In the genomic region with DNA sequence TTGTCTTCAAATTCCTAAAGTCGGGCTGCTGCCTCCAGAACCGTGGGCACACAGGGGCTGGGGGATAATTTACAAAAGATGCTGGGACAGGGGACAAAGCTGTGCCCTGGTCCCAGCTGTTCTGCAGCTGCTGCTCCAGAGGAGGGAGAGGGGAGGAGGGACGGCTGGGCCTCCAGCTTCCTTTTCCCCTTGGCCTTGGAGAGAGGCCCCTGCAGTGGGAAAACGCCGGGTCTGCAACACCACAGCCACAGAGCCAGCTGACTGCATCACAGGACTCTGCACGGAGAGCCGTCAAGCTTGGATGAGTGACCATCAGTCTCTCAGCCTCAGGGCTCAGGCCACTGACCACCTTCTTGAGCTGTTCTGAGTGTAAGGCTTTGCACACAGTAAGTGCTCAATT, we compare ENCODE assay signal across 20 cellular contexts. TPM values are rescaled to one million over a fixed set of nuclear protein-coding genes. Genes with fewer than 3 reads are reported as not detected.
A peak's percentile ranks its signal among the peaks of the same experiment; 100 is the strongest.
DNase-seq lines count a peak whose midpoint lies in the region; ATAC-seq and TF ChIP-seq lines count a peak whose summit lies in the region.
"Had no signal": no experiment of that assay in that cellular context is flagged by ENCODE, and none has a peak within 500 bp of the region (broad histone marks: within the 10 kb centered on the region; RNA-seq: fewer than 3 reads in every experiment).

No MANE protein-coding gene starts in this region.

- CTCF ChIA-PET in T-cell (lab: Charles Lee): interaction anchor here in 1 of 2 donors (0.7 kb wide), 1 partner anchor 119 kb away, joined by 3 read pairs; no protein-coding TSS in a partner anchor

- ATAC-seq in Right ventricle myocardium inferior: peak; percentile 85
- ATAC-seq in aorta (ENCODE audit: low FRiP score): peak; percentile 24
- ATAC-seq in T-cell (replicated peaks in 1 of 4): no peak
- no peak for ATAC-seq in GM21423 (IDR thresholded peaks at IDR 0.05; ENCODE audit: unreplicated experiment)
- ATAC-seq: left colon had no signal

- H3K27ac Mint-ChIP-seq in glutamatergic neuron (ENCODE audit: unreplicated experiment) (no peak overlapping the region), nephron (peak overlapping the region; percentile 95 to 99 (median 96)), T-cell (no peak overlapping the region)
- H3K27ac Mint-ChIP-seq: CD4-positive, alpha-beta T cell had no signal

- H3K27me3 Mint-ChIP-seq in glutamatergic neuron (ENCODE audit: unreplicated experiment) (peaks cover under 1% of the 10 kb centered on the region), nephron (ENCODE audit: low read depth) (peaks cover 3% of the 10 kb centered on the region), T-cell (peaks cover 3 to 9% of the 10 kb centered on the region in 2 donors)

- POLR2A ChIA-PET in T-cell (lab: Charles Lee): no interaction called here

- TF ChIP-seq CTCF in glutamatergic neuron (IDR thresholded peaks at IDR 0.05; ENCODE audit: partially characterized antibody, unreplicated experiment) (no peak), nephron (IDR thresholded peaks at IDR 0.05; ENCODE audit: unreplicated experiment in 3 of 3) (no peak)

- peaks cover 0 to 5% of the 10 kb centered on the region in 2 donors for H3K36me3 ChIP-seq in aorta (ENCODE audit: control insufficient read depth in 1 of 2, insufficient read depth in 2 of 2, low read length in 1 of 2)

- WGBS in aorta, 2 donors: 27 to 29% methylated on average over 7 of the region's 7 CpGs

- peak; percentile 78 for DNase-seq in Right ventricle myocardium inferior (ENCODE audit: missing footprints)
- DNase-seq in cardiac septum (ENCODE audit: low spot score): no peak
- peak; percentile 50 for DNase-seq in glutamatergic neuron
- no peak for DNase-seq in aorta
- no peak for DNase-seq in activated CD4-positive, alpha-beta T cell treated with anti-CD3 and anti-CD28 coated beads, Interleukin-2, amount 50 U/mL, for 4 hours
- DNase-seq in T-cell: no peak
- DNase-seq: activated CD4-positive, alpha-beta T cell treated with anti-CD3 and anti-CD28 coated beads for 1 hour; activated T-cell treated with anti-CD3 and anti-CD28 coated beads, Interleukin-2, amount 50 U/mL, for 48 hours; adrenal gland; CD4-positive, alpha-beta T cell; left colon; NCI-H1105 treated with DMSO at 0.1 percent for 48 hours; NCI-H446 treated with DMSO at 0.1 percent for 48 hours; T-helper 1 cell had no signal

- intact Hi-C loops in Right ventricle myocardium inferior (cut with DNase I): no loop called here
- intact Hi-C loops in cardiac septum (cut with DNase I): no loop called here
- intact Hi-C loops in aorta (cut with DNase I): no loop called here

- H3K9me3 ChIP-seq in aorta (ENCODE audit: control insufficient read depth, low read length): no peaks in the 10 kb centered on the region
- H3K9me3 ChIP-seq: adrenal gland had no signal

- H3K27me3 ChIP-seq in aorta (ENCODE audit: control insufficient read depth in 1 of 2, insufficient read depth in 2 of 2, low read length in 1 of 2): no peaks in the 10 kb centered on the region
- H3K27me3 ChIP-seq: adrenal gland had no signal

- H3K27ac ChIP-seq in aorta (ENCODE audit: low read depth in 1 of 2, low read length in 2 of 2): no peak overlapping the region

- H3K4me1 Mint-ChIP-seq in glutamatergic neuron (ENCODE audit: low read depth, unreplicated experiment) (no peaks in the 10 kb centered on the region), nephron (peaks cover 5% of the 10 kb centered on the region), T-cell (peaks cover 0 to 3% (median 0%) of the 10 kb centered on the region in 3 donors)

- peaks cover 5% of the 10 kb centered on the region for H3K9me3 Mint-ChIP-seq in glutamatergic neuron (ENCODE audit: unreplicated experiment)
- no peaks in the 10 kb centered on the region for H3K9me3 Mint-ChIP-seq in nephron
- H3K9me3 Mint-ChIP-seq in T-cell: no peaks in the 10 kb centered on the region
- H3K9me3 Mint-ChIP-seq: CD4-positive, alpha-beta T cell had no signal

- no peaks in the 10 kb centered on the region for H3K4me1 ChIP-seq in aorta (ENCODE audit: control insufficient read depth in 1 of 2, insufficient read depth in 2 of 2, low read length in 2 of 2)
- H3K4me1 ChIP-seq: adrenal gland had no signal

- H3K36me3 Mint-ChIP-seq in glutamatergic neuron (ENCODE audit: unreplicated experiment): no peaks in the 10 kb centered on the region
- no peaks in the 10 kb centered on the region for H3K36me3 Mint-ChIP-seq in nephron (ENCODE audit: low read depth)
- H3K36me3 Mint-ChIP-seq in T-cell: no peaks in the 10 kb centered on the region

- H3K4me3 Mint-ChIP-seq in glutamatergic neuron (ENCODE audit: unreplicated experiment): no peak overlapping the region
- peak overlapping the region in 2 of 3 experiments; percentile 42 to 55 for H3K4me3 Mint-ChIP-seq in nephron
- H3K4me3 Mint-ChIP-seq in T-cell: no peak overlapping the region
- H3K4me3 Mint-ChIP-seq: CD4-positive, alpha-beta T cell had no signal

- no peak overlapping the region for H3K4me3 ChIP-seq in aorta (ENCODE audit: low read length in 2 of 2)
- H3K4me3 ChIP-seq: adrenal gland, smooth muscle cell had no signal

RNA-seq across cellular contexts. Expression of a gene that starts 6.1 kb away (rescaled TPM):
- total RNA-seq in Right ventricle myocardium inferior (35.1 TPM), cardiac septum (50.5 TPM), glutamatergic neuron (ENCODE audit: unreplicated experiment) (260 TPM), aorta (100 to 1,000 TPM in 1 of 2 donors, 10 to 100 TPM in 1; 73.1 to 109 TPM), T-cell (1 to 10 TPM in 3 of 5 donors, under 1 TPM in 2; 0.78 to 1.8 (median 1.0) TPM)
- polyA plus RNA-seq in aorta: 10 to 100 TPM; 12.8 to 71.8 TPM

RNA-seq across cellular contexts. Expression of a gene that starts 16.8 kb away (rescaled TPM):
- total RNA-seq in Right ventricle myocardium inferior (0.87 TPM), cardiac septum (not detected), glutamatergic neuron (ENCODE audit: unreplicated experiment) (not detected), aorta (not detected), T-cell (not detected)
- 10 to 100 TPM in 1 of 2 donors, not detected in 1; 11.8 TPM for polyA plus RNA-seq in aorta
- total RNA-seq: A172; CD4-positive, alpha-beta T cell; Daoy; glomerular endothelial cell; left colon had no signal

RNA-seq across cellular contexts. Expression of a gene that starts 39.8 kb away (rescaled TPM):
- total RNA-seq in Right ventricle myocardium inferior: not detected
- total RNA-seq in cardiac septum: not detected
- total RNA-seq in glutamatergic neuron (ENCODE audit: unreplicated experiment): not detected
- not detected for total RNA-seq in aorta
- polyA plus RNA-seq in aorta: not detected
- total RNA-seq in T-cell: not detected
- total RNA-seq: A172; adrenal gland; CD4-positive, alpha-beta T cell; Daoy; glomerular endothelial cell; left colon; smooth muscle cell had no signal
- polyA plus RNA-seq: adrenal gland, smooth muscle cell had no signal

RNA-seq across cellular contexts. Expression of a gene that starts 58.8 kb away (rescaled TPM):
- total RNA-seq in Right ventricle myocardium inferior (434 TPM), cardiac septum (499 TPM), glutamatergic neuron (ENCODE audit: unreplicated experiment) (23.0 TPM), aorta (100 to 1,000 TPM; 316 to 379 TPM), T-cell (1 to 10 TPM in 3 of 5 donors, under 1 TPM in 2; 0.68 to 1.9 (median 1.2) TPM)
- 100 to 1,000 TPM; 269 to 282 TPM for polyA plus RNA-seq in aorta
- total RNA-seq: CD4-positive, alpha-beta T cell had no signal

Comparison
In these comparisons a context has a peak if more than half of its experiments do, and no peak if none do; other contexts are left out.
1. DNase-seq: peak in Right ventricle myocardium inferior (single experiment) and glutamatergic neuron (single experiment); none in cardiac septum (single experiment), aorta (0 of 2), activated CD4-positive, alpha-beta T cell treated with anti-CD3 and anti-CD28 coated beads, Interleukin-2, amount 50 U/mL, for 4 hours (0 of 2) and T-cell (0 of 34).
2. ATAC-seq: peak in Right ventricle myocardium inferior (single experiment) and aorta (single experiment); none in T-cell (0 of 4) and GM21423 (single experiment).
3. H3K27ac Mint-ChIP-seq: peak in nephron (3 of 3); none in glutamatergic neuron (single experiment) and T-cell (0 of 2).
4. H3K4me3 Mint-ChIP-seq: peak in nephron (2 of 3); none in glutamatergic neuron (single experiment) and T-cell (0 of 3).
5. RNA of a gene that starts 6.1 kb away (total RNA-seq): 260 TPM in glutamatergic neuron (single experiment), 73.1 to 109 TPM in aorta, 50.5 TPM in cardiac septum (single experiment) and 35.1 TPM in Right ventricle myocardium inferior (single experiment); 0.78 to 1.8 TPM in T-cell; every median in the first group is over 10 times any median in the second.